In genomic region chr3:170076715-170077238, GRCh38 we compare ENCODE assay signal across 18 cellular contexts. TPM values are rescaled to one million over a fixed set of nuclear protein-coding genes. Genes with fewer than 3 reads are reported as not detected.
A peak's percentile ranks its signal among the peaks of the same experiment; 100 is the strongest.
DNase-seq lines count a peak whose midpoint lies in the region; ATAC-seq and TF ChIP-seq lines count a peak whose summit lies in the region.
"Had no signal": no experiment of that assay in that cellular context is flagged by ENCODE, and none has a peak within 500 bp of the region (broad histone marks: within the 10 kb centered on the region; RNA-seq: fewer than 3 reads in every experiment).

No MANE protein-coding gene starts in this region.

- no peak overlapping the region for H3K4me3 Mint-ChIP-seq in T-helper 17 cell
- H3K4me3 Mint-ChIP-seq: activated naive CD4-positive, alpha-beta T cell treated with anti-CD3 and anti-CD28 coated beads for 36 hours had no signal

- no peak overlapping the region for H3K4me3 ChIP-seq in foreskin fibroblast (ENCODE audit: low read depth in 1 of 2, low read length in 2 of 2)

- H3K27me3 Mint-ChIP-seq in T-helper 17 cell: no peaks in the 10 kb centered on the region

- H3K36me3 Mint-ChIP-seq in T-helper 17 cell (ENCODE audit: low read depth): no peaks in the 10 kb centered on the region

- no peaks in the 10 kb centered on the region for H3K4me1 Mint-ChIP-seq in T-helper 17 cell

- DNase-seq in A172 (ENCODE audit: low spot score) (peak; percentile 10), H4 (ENCODE audit: low spot score) (peak; percentile 14), T1000 (lab: John Stamatoyannopoulos, UW) (peak; percentile 15), foreskin fibroblast (peak; percentile 70 to 82), NCI-H510A treated with DMSO at 0.1 percent for 48 hours (lab: John Stamatoyannopoulos, UW) (no peak), NCI-H2227 (lab: John Stamatoyannopoulos, UW; ENCODE audit: unreplicated experiment) (no peak), T-helper 17 cell (no peak)
- DNase-seq: activated CD8-positive, alpha-beta memory T cell treated with anti-CD3 and anti-CD28 coated beads for 24 hours; activated naive CD4-positive, alpha-beta T cell treated with anti-CD3 and anti-CD28 coated beads for 36 hours; AML-193; DMS79 treated with DMSO at 0.1 percent for 48 hours; NCI-H1694 treated with DMSO at 0.1 percent for 48 hours; retina; stimulated activated CD4-positive, alpha-beta T cell treated with anti-CD3 and anti-CD28 coated beads, Interleukin-4, amount 100 ng/mL, for 24 hours; stimulated activated naive CD4-positive, alpha-beta T cell had no signal

- no peak for TF ChIP-seq CTCF in foreskin fibroblast (IDR thresholded peaks at IDR 0.05; ENCODE audit: low read depth, low read length)

- no peaks in the 10 kb centered on the region for H3K9me3 ChIP-seq in T-helper 17 cell (ENCODE audit: control insufficient read depth, low read length, poor library complexity, severe bottlenecking)

- no peak for ATAC-seq in HG02970 (IDR thresholded peaks at IDR 0.05; ENCODE audit: low FRiP score, unreplicated experiment)
- no peak for ATAC-seq in T-helper 17 cell
- ATAC-seq: HCT116, Right ventricle myocardium inferior had no signal

- no peak overlapping the region for H3K27ac Mint-ChIP-seq in T-helper 17 cell
- H3K27ac Mint-ChIP-seq: activated naive CD4-positive, alpha-beta T cell treated with anti-CD3 and anti-CD28 coated beads for 36 hours had no signal

RNA-seq across cellular contexts. Expression of gene GPR160, which starts 39.0 kb away (rescaled TPM):
- total RNA-seq in A172 (2014; rRNA removed; shearing (Covaris generic)): 1.9 and 2.7 TPM in 2 replicates
- 2.9 and 5.6 TPM in 2 replicates for total RNA-seq in H4 (2014; rRNA removed; shearing (Covaris generic))
- 1 to 10 TPM; 2.3 to 4.5 TPM for total RNA-seq in T-helper 17 cell

Comparison
In these comparisons a context has a peak if more than half of its experiments do, and no peak if none do; other contexts are left out.
1. DNase-seq: peak in A172 (single experiment), H4 (single experiment), T1000 (single experiment) and foreskin fibroblast (2 of 2); none in NCI-H510A treated with DMSO at 0.1 percent for 48 hours (single experiment), NCI-H2227 (single experiment) and T-helper 17 cell (0 of 3).